ENCODE assay signal across 8 cellular contexts in the genomic region with DNA sequence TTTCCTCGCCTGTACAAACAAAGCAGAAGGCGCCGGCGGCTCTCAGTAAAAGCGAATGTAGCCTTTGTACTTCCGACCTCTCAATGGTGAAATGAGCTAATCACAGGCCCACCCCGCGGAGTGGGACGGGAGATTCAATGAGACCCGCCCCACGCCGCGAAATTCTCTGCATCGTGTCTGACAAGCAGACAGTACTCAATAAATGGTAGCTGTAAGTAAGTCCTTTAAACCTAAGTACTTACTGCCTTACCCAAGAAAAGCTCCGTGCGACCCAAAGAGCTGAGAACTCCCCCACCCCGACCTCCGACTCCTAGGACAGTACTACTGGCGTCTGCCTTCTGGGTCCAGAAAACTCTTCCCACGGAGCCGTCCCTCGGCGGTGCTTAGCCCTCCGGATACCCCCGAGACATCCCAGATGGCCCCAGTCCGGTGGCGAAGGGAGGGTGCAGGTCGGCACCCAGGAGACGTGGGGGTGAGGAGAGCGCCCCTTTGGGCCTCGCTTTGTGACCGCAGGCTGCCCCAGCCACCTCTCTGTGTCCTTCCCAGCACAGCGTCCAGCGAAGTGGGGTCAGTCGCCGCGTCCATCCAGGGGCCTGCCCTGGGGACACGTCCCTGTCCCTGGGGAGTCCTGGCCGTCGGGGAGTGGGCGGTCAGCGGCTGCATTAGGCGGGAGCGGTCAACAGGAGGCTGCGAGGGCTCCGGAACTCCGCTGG. TPM values are rescaled to one million over a fixed set of nuclear protein-coding genes. Genes with fewer than 3 reads are reported as not detected.
A peak's percentile ranks its signal among the peaks of the same experiment; 100 is the strongest.
DNase-seq lines count a peak whose midpoint lies in the region; ATAC-seq and TF ChIP-seq lines count a peak whose summit lies in the region.

No MANE protein-coding gene starts in this region.

- intact Hi-C loops in cardiac septum (cut with DNase I), result loop anchor here (1.0 to 10.0 kb wide), 5 partner anchors 331 to 715 kb away; no protein-coding TSS in a partner anchor
- intact Hi-C loops in posterior vena cava (cut with DNase I), result loop anchor here (2.0 to 5.0 kb wide), 3 partner anchors 471 to 713 kb away; no protein-coding TSS in a partner anchor

- peaks cover 16% of the 10 kb centered on the region for H3K4me1 ChIP-seq in ES-I3 (ENCODE audit: insufficient read depth, low read length)
- peaks cover 0 to 16% (median 0%) of the 10 kb centered on the region in 4 donors for H3K4me1 ChIP-seq in Peyer's patch

- TF ChIP-seq POLR2A in Peyer's patch (IDR thresholded peaks at IDR 0.05), result no peak

- peak overlapping the region; percentile 73; the same call in 1 of the 2 replicates for H3K9ac ChIP-seq in ES-I3 (ENCODE audit: low read depth, low read length)

- DNase-seq in Peyer's patch, result peak in 1 of 3 donors; percentile 45
- DNase-seq in cardiac septum (ENCODE audit: low spot score), result peak; percentile 69
- peak; percentile 76 for DNase-seq in posterior vena cava (ENCODE audit: low spot score)
- no peak for DNase-seq in SIG-M5 treated with dmso at 0.1 percent for 504 hours (lab: John Stamatoyannopoulos, UW; ENCODE audit: unreplicated experiment)
- no peak for DNase-seq in amygdala (lab: John Stamatoyannopoulos, UW)

- H3K27ac ChIP-seq in Peyer's patch, result peak overlapping the region; percentile 51 to 67 (median 65)

- H3K9me3 ChIP-seq in ES-I3 (ENCODE audit: control insufficient read depth, insufficient read depth, low read length), result no peaks in the 10 kb centered on the region
- H3K9me3 ChIP-seq in Peyer's patch, result no peaks in the 10 kb centered on the region

- peak overlapping the region in 2 of 4 donors; percentile 59 to 65 for H3K4me3 ChIP-seq in Peyer's patch

- ATAC-seq in HG03159 (IDR thresholded peaks at IDR 0.05; ENCODE audit: unreplicated experiment), result no peak
- ATAC-seq in HG02938 (IDR thresholded peaks at IDR 0.05; ENCODE audit: unreplicated experiment), result no peak

- TF ChIP-seq CTCF in Peyer's patch (IDR thresholded peaks at IDR 0.05), result no peak

- H3K36me3 ChIP-seq in ES-I3 (ENCODE audit: insufficient read depth, low read length) (no peaks in the 10 kb centered on the region), Peyer's patch (no peaks in the 10 kb centered on the region)

- H3K27me3 ChIP-seq in Peyer's patch, result peaks cover 0 to 11% of the 10 kb centered on the region in 2 donors

RNA-seq across cellular contexts. Expression of a gene that starts 1.0 kb away (rescaled TPM):
- total RNA-seq in Peyer's patch (10 to 100 TPM in 2 of 4 donors, 1 to 10 TPM in 2; 6.7 to 65.2 (median 13.9) TPM), cardiac septum (121 TPM), posterior vena cava (100 to 1,000 TPM; 206 to 238 TPM)

Comparison
In these comparisons a context has a peak if more than half of its experiments do, and no peak if none do; other contexts are left out.
1. DNase-seq: peak in cardiac septum (single experiment) and posterior vena cava (single experiment); none in SIG-M5 treated with dmso at 0.1 percent for 504 hours (single experiment) and amygdala (0 of 56).